ENCODE assay signal across 21 cellular contexts in genomic region chr3:48979451-48979850, GRCh38. TPM values are rescaled to one million over a fixed set of nuclear protein-coding genes. Genes with fewer than 3 reads are reported as not detected.
DNase-seq lines count a peak whose midpoint lies in the region; ATAC-seq and TF ChIP-seq lines count a peak whose summit lies in the region.
"Had no signal": no experiment of that assay in that cellular context is flagged by ENCODE, and none has a peak within 500 bp of the region (broad histone marks: within the 10 kb centered on the region; RNA-seq: fewer than 3 reads in every experiment).

No MANE protein-coding gene starts in this region.

- intact Hi-C loops in activated CD4-positive, alpha-beta T cell treated with anti-CD3 and anti-CD28 coated beads, Interleukin-2, amount 10 ng/mL, durations not matched to agents 24 days and 14 days (cut with micrococcal nuclease), result no loop called here
- intact Hi-C loops in left ventricle myocardium inferior (cut with micrococcal nuclease) (no loop called here), right cardiac atrium (cut with DNase I) (no loop called here)

- TF ChIP-seq CTCF in left ventricle myocardium inferior (IDR thresholded peaks at IDR 0.05; ENCODE audit: borderline replicate concordance), result no peak

- peak overlapping the region; percentile 33 for H3K27ac ChIP-seq in left ventricle myocardium inferior (replicated peaks)
- H3K27ac ChIP-seq in right cardiac atrium (ENCODE audit: low read length), result no peak overlapping the region
- H3K27ac ChIP-seq: A549; BLaER1 treated with 17β-estradiol and CSF1 and Interleukin-3, amounts not matched to agents 10 nM and 100 nM; GM23248 had no signal

- H3K9me3 ChIP-seq in left ventricle myocardium inferior (replicated peaks) (no peaks in the 10 kb centered on the region), right cardiac atrium (ENCODE audit: control insufficient read depth, low read length) (no peaks in the 10 kb centered on the region)
- H3K9me3 ChIP-seq: A549; BE2C; BLaER1 treated with 17β-estradiol and CSF1 and Interleukin-3, amounts not matched to agents 10 nM and 100 nM; Caco-2 had no signal

- peaks cover 96% of the 10 kb centered on the region for H3K36me3 ChIP-seq in left ventricle myocardium inferior

- no peak overlapping the region for H3K4me3 Mint-ChIP-seq in activated CD4-positive, alpha-beta T cell treated with anti-CD3 and anti-CD28 coated beads, Interleukin-2, amount 10 ng/mL, durations not matched to agents 24 days and 14 days
- H3K4me3 Mint-ChIP-seq: CD14-positive monocyte; CD8-positive, alpha-beta T cell had no signal

- H3K9me3 Mint-ChIP-seq in activated CD4-positive, alpha-beta T cell treated with anti-CD3 and anti-CD28 coated beads, Interleukin-2, amount 10 ng/mL, durations not matched to agents 24 days and 14 days, result no peaks in the 10 kb centered on the region
- H3K9me3 Mint-ChIP-seq: CD14-positive monocyte; CD8-positive, alpha-beta T cell had no signal

- H3K4me3 ChIP-seq in left ventricle myocardium inferior (no peak overlapping the region), right cardiac atrium (ENCODE audit: low read length) (no peak overlapping the region)
- H3K4me3 ChIP-seq: A549; BLaER1 treated with 17β-estradiol and CSF1 and Interleukin-3, amounts not matched to agents 10 nM and 100 nM; GM23248 had no signal

- no peaks in the 10 kb centered on the region for H3K27me3 Mint-ChIP-seq in activated CD4-positive, alpha-beta T cell treated with anti-CD3 and anti-CD28 coated beads, Interleukin-2, amount 10 ng/mL, durations not matched to agents 24 days and 14 days

- WGBS in right cardiac atrium, result 92% methylated on average over 3 of the region's 3 CpGs

- H3K27ac Mint-ChIP-seq in activated CD4-positive, alpha-beta T cell treated with anti-CD3 and anti-CD28 coated beads, Interleukin-2, amount 10 ng/mL, durations not matched to agents 24 days and 14 days, result peak overlapping the region; percentile 43
- H3K27ac Mint-ChIP-seq: CD8-positive, alpha-beta T cell had no signal

- peak; percentile 53 for DNase-seq in activated CD4-positive, alpha-beta T cell treated with anti-CD3 and anti-CD28 coated beads, Interleukin-2, amount 10 ng/mL, durations not matched to agents 24 days and 14 days
- no peak for DNase-seq in activated CD4-positive, alpha-beta T cell treated with anti-CD3 and anti-CD28 coated beads for 4 hours
- DNase-seq in left ventricle myocardium inferior (no peak), right cardiac atrium (no peak), mesenteric fat pad (ENCODE audit: low spot score) (peak; percentile 67), A172 (ENCODE audit: low spot score) (no peak), activated gamma-delta T cell (lab: John Stamatoyannopoulos, UW) (no peak)
- DNase-seq: ACHN; AML-193; BE2C; Caco-2; CD8-positive, alpha-beta T cell; DMS153; DND-41; GM23248; H7; HCEC 1CT had no signal

- H3K36me3 Mint-ChIP-seq in activated CD4-positive, alpha-beta T cell treated with anti-CD3 and anti-CD28 coated beads, Interleukin-2, amount 10 ng/mL, durations not matched to agents 24 days and 14 days (ENCODE audit: low read depth), result peaks cover 65% of the 10 kb centered on the region

- H3K4me1 ChIP-seq in left ventricle myocardium inferior (peaks cover 43% of the 10 kb centered on the region), right cardiac atrium (ENCODE audit: control insufficient read depth, insufficient read depth, low read length) (no peaks in the 10 kb centered on the region)
- H3K4me1 ChIP-seq: A549, BE2C, Caco-2 had no signal

- ATAC-seq in right cardiac atrium (no peak), GM21447 (IDR thresholded peaks at IDR 0.05; ENCODE audit: unreplicated experiment) (no peak)
- ATAC-seq: A549; CD8-positive, alpha-beta T cell had no signal

- no peaks in the 10 kb centered on the region for H3K27me3 ChIP-seq in left ventricle myocardium inferior (ENCODE audit: low read depth)
- no peaks in the 10 kb centered on the region for H3K27me3 ChIP-seq in right cardiac atrium (ENCODE audit: control insufficient read depth, insufficient read depth)
- H3K27me3 ChIP-seq: BE2C; BLaER1 treated with 17β-estradiol and CSF1 and Interleukin-3, amounts not matched to agents 10 nM and 100 nM had no signal

- no peaks in the 10 kb centered on the region for H3K4me1 Mint-ChIP-seq in activated CD4-positive, alpha-beta T cell treated with anti-CD3 and anti-CD28 coated beads, Interleukin-2, amount 10 ng/mL, durations not matched to agents 24 days and 14 days

RNA-seq across cellular contexts. Expression of gene P4HTM, which starts 10.6 kb away (rescaled TPM):
- 33.9 and 38.3 TPM in 2 replicates for total RNA-seq in activated CD4-positive, alpha-beta T cell treated with anti-CD3 and anti-CD28 coated beads, Interleukin-2, amount 10 ng/mL, durations not matched to agents 24 days and 14 days
- total RNA-seq in left ventricle myocardium inferior, result 28.9 TPM
- 10 to 100 TPM; 39.1 to 42.8 (median 39.5) TPM for total RNA-seq in right cardiac atrium
- 24.9 TPM for polyA plus RNA-seq in right cardiac atrium
- 16.2 TPM for total RNA-seq in mesenteric fat pad
- 20.7 and 21.2 TPM in 2 replicates for total RNA-seq in A172 (2014; rRNA removed; shearing (Covaris generic))

RNA-seq across cellular contexts. Expression of gene WDR6, which starts 27.7 kb away (rescaled TPM):
- total RNA-seq in activated CD4-positive, alpha-beta T cell treated with anti-CD3 and anti-CD28 coated beads, Interleukin-2, amount 10 ng/mL, durations not matched to agents 24 days and 14 days, result 141 and 153 TPM in 2 replicates
- 79.0 TPM for total RNA-seq in left ventricle myocardium inferior
- total RNA-seq in right cardiac atrium, result 100 to 1,000 TPM in 1 of 4 donors, 10 to 100 TPM in 3; 77.3 to 109 (median 90.1) TPM
- polyA plus RNA-seq in right cardiac atrium, result 65.3 TPM
- total RNA-seq in mesenteric fat pad, result 104 TPM
- 63.7 and 76.1 TPM in 2 replicates for total RNA-seq in A172 (2014; rRNA removed; shearing (Covaris generic))

RNA-seq across cellular contexts. Expression of gene DALRD3, which starts 38.9 kb away (rescaled TPM):
- total RNA-seq in activated CD4-positive, alpha-beta T cell treated with anti-CD3 and anti-CD28 coated beads, Interleukin-2, amount 10 ng/mL, durations not matched to agents 24 days and 14 days, result 31.5 and 36.6 TPM in 2 replicates
- total RNA-seq in left ventricle myocardium inferior, result 11.8 TPM
- 10 to 100 TPM in 2 of 4 donors, 1 to 10 TPM in 2; 7.5 to 10.4 (median 10.0) TPM for total RNA-seq in right cardiac atrium
- 8.3 TPM for polyA plus RNA-seq in right cardiac atrium
- 16.0 TPM for total RNA-seq in mesenteric fat pad
- total RNA-seq in A172 (2014; rRNA removed; shearing (Covaris generic)), result 36.1 and 50.0 TPM in 2 replicates

RNA-seq across cellular contexts. Expression of gene NDUFAF3, which starts 42.5 kb away (rescaled TPM):
- total RNA-seq in activated CD4-positive, alpha-beta T cell treated with anti-CD3 and anti-CD28 coated beads, Interleukin-2, amount 10 ng/mL, durations not matched to agents 24 days and 14 days, result 123 and 126 TPM in 2 replicates
- 159 TPM for total RNA-seq in left ventricle myocardium inferior
- total RNA-seq in right cardiac atrium, result 100 to 1,000 TPM; 164 to 188 (median 173) TPM
- polyA plus RNA-seq in right cardiac atrium, result 220 TPM
- total RNA-seq in mesenteric fat pad, result 102 TPM
- total RNA-seq in A172 (2014; rRNA removed; shearing (Covaris generic)), result 96.8 and 112 TPM in 2 replicates

RNA-seq across cellular contexts. Expression of gene IMPDH2, which starts 49.7 kb away (rescaled TPM):
- total RNA-seq in activated CD4-positive, alpha-beta T cell treated with anti-CD3 and anti-CD28 coated beads, Interleukin-2, amount 10 ng/mL, durations not matched to agents 24 days and 14 days, result 490 and 496 TPM in 2 replicates
- total RNA-seq in left ventricle myocardium inferior (46.9 TPM), right cardiac atrium (10 to 100 TPM; 50.5 to 62.6 (median 60.5) TPM), mesenteric fat pad (123 TPM)
- 34.7 TPM for polyA plus RNA-seq in right cardiac atrium
- total RNA-seq in A172 (2014; rRNA removed; shearing (Covaris generic)), result 218 and 219 TPM in 2 replicates

Comparison
In these comparisons a context has a peak if more than half of its experiments do, and no peak if none do; other contexts are left out.
1. DNase-seq: peak in activated CD4-positive, alpha-beta T cell treated with anti-CD3 and anti-CD28 coated beads, Interleukin-2, amount 10 ng/mL, durations not matched to agents 24 days and 14 days (single experiment) and mesenteric fat pad (single experiment); none in activated CD4-positive, alpha-beta T cell treated with anti-CD3 and anti-CD28 coated beads for 4 hours (0 of 2), left ventricle myocardium inferior (single experiment), right cardiac atrium (0 of 3), A172 (single experiment) and activated gamma-delta T cell (single experiment).